1 cellular context compared by ENCODE assay signal in the genomic region with DNA sequence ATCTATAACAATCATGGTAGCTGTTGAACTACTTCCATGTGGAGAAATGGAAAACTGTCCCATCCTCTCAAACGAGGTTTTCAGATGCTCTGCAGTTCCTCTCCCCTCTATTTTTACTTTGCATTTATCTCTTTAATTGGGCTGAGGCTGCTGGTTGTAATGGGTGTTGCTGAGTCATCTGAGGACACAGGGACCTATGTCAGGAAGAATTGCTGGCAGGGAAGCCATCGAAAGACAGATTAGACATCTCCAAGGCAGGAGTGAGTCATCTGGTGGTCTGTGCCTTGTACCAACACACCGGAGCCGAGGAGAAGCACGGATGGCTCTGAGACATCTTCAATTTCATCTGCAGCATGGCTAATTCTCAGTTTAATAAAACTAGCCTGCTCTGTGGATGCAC.
A peak's percentile ranks its signal among the peaks of the same experiment; 100 is the strongest.
TF ChIP-seq lines count a peak whose summit lies in the region.

No MANE protein-coding gene starts in this region.

TF ChIP-seq in K562, 482 proteins besides CTCF, POLR2A, EP300 and RAD21 (continued from another document and continues in another):
- no peak for TF ChIP-seq REST (CRISPR knock-in tag; IDR thresholded peaks at IDR 0.05; ENCODE audit: low read depth)
- no peak for TF ChIP-seq COPS2 (conservative IDR thresholded peaks at IDR 0.05)
- no peak for TF ChIP-seq ZSCAN32 (CRISPR knock-in tag; IDR thresholded peaks at IDR 0.05)
- TF ChIP-seq ATF7 (IDR thresholded peaks at IDR 0.05), result peak; percentile 15; the same call in 1 of the 2 replicates
- peak; percentile 77 for TF ChIP-seq C11orf30 (IDR thresholded peaks at IDR 0.05; ENCODE audit: low read depth)
- TF ChIP-seq ADNP (tag; IDR thresholded peaks at IDR 0.05), result no peak
- TF ChIP-seq POLR2AphosphoS2 (IDR thresholded peaks at IDR 0.05; ENCODE audit: low read length), result no peak
- no peak for TF ChIP-seq RFX1 (IDR thresholded peaks at IDR 0.05)
- peak; percentile 85 for TF ChIP-seq NFE2 (IDR thresholded peaks at IDR 0.05; ENCODE audit: low read depth)
- no peak for TF ChIP-seq LEF1 (IDR thresholded peaks at IDR 0.05)
- no peak for TF ChIP-seq FOXA3 (CRISPR knock-in tag; conservative IDR thresholded peaks at IDR 0.05 in 1 of 2, IDR thresholded peaks at IDR 0.05 in 1 of 2)
- TF ChIP-seq BCLAF1 (IDR thresholded peaks at IDR 0.05; ENCODE audit: borderline replicate concordance in 1 of 2, control insufficient read depth in 1 of 2, low read depth in 2 of 2, low read length in 1 of 2), result no peak
- TF ChIP-seq HNRNPH1 (optimal IDR thresholded peaks at IDR 0.05; ENCODE audit: low read depth, low read length), result no peak
- TF ChIP-seq NFYB (IDR thresholded peaks at IDR 0.05; ENCODE audit: extremely low read depth, insufficient read length), result no peak
- no peak for TF ChIP-seq SAFB (IDR thresholded peaks at IDR 0.05; ENCODE audit: borderline replicate concordance, low read depth, low read length)
- TF ChIP-seq NFXL1 (CRISPR knock-in tag; IDR thresholded peaks at IDR 0.05), result no peak
- TF ChIP-seq HOXB6 (CRISPR knock-in tag; IDR thresholded peaks at IDR 0.05; ENCODE audit: borderline replicate concordance), result no peak
- no peak for TF ChIP-seq NR3C1 (CRISPR knock-in tag; IDR thresholded peaks at IDR 0.05)
- TF ChIP-seq ZBTB5 (IDR thresholded peaks at IDR 0.05), result no peak
- TF ChIP-seq PKNOX1 (IDR thresholded peaks at IDR 0.05), result no peak
- no peak for TF ChIP-seq BCL6 (CRISPR knock-in tag; IDR thresholded peaks at IDR 0.05)
- TF ChIP-seq EWSR1 (IDR thresholded peaks at IDR 0.05; ENCODE audit: borderline replicate concordance, low read depth, partially characterized antibody), result no peak
- peak; percentile 84 for TF ChIP-seq FOSL1 (tag; conservative IDR thresholded peaks at IDR 0.05)
- TF ChIP-seq ZNF133 (CRISPR knock-in tag; IDR thresholded peaks at IDR 0.05), result no peak
- TF ChIP-seq HINFP (tag; conservative IDR thresholded peaks at IDR 0.05; ENCODE audit: low read depth), result no peak
- TF ChIP-seq SMARCA4 (IDR thresholded peaks at IDR 0.05), result peak; percentile 46; the same call in 1 of the 2 replicates
- TF ChIP-seq JUN (IDR thresholded peaks at IDR 0.05; ENCODE audit: borderline replicate concordance, low read depth, low read length), result peak; percentile 79
- TF ChIP-seq JUN (CRISPR knock-in tag; IDR thresholded peaks at IDR 0.05; ENCODE audit: borderline replicate concordance), result no peak
- TF ChIP-seq GATA2 (CRISPR knock-in tag; IDR thresholded peaks at IDR 0.05), result no peak
- TF ChIP-seq MAX (CRISPR knock-in tag; IDR thresholded peaks at IDR 0.05), result no peak
- no peak for TF ChIP-seq CHCHD3 (CRISPR knock-in tag; IDR thresholded peaks at IDR 0.05)
- peak; percentile 41; the same call in 1 of the 2 replicates for TF ChIP-seq DPF2 (IDR thresholded peaks at IDR 0.05)
- peak; percentile 86 for TF ChIP-seq JUND (IDR thresholded peaks at IDR 0.05; ENCODE audit: borderline replicate concordance, low read depth, low read length)
- TF ChIP-seq JUND (tag; IDR thresholded peaks at IDR 0.05; ENCODE audit: borderline replicate concordance, low read depth, low read length), result peak; percentile 88
- TF ChIP-seq KAT7 (CRISPR knock-in tag; IDR thresholded peaks at IDR 0.05; ENCODE audit: borderline replicate concordance), result no peak
- TF ChIP-seq, protein P1, sequence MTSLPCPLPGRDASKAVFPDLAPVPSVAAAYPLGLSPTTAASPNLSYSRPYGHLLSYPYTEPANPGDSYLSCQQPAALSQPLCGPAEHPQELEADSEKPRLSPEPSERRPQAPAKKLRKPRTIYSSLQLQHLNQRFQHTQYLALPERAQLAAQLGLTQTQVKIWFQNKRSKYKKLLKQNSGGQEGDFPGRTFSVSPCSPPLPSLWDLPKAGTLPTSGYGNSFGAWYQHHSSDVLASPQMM (CRISPR knock-in tag; IDR thresholded peaks at IDR 0.05), result no peak
- TF ChIP-seq NR2C1 (IDR thresholded peaks at IDR 0.05), result no peak
- no peak for TF ChIP-seq NR2C1 (tag; IDR thresholded peaks at IDR 0.05)
- TF ChIP-seq RBM15 (IDR thresholded peaks at IDR 0.05; ENCODE audit: insufficient read depth, low read length), result no peak
- TF ChIP-seq BACH1 (tag; IDR thresholded peaks at IDR 0.05), result peak; percentile 38; the same call in 1 of the 2 replicates
- TF ChIP-seq ZNF316 (IDR thresholded peaks at IDR 0.05), result peak; percentile 74
- no peak for TF ChIP-seq CEBPG (CRISPR knock-in tag; IDR thresholded peaks at IDR 0.05)
- no peak for TF ChIP-seq CEBPG (tag; conservative IDR thresholded peaks at IDR 0.05 in 1 of 2, IDR thresholded peaks at IDR 0.05 in 1 of 2)
- no peak for TF ChIP-seq CBFA2T3 (IDR thresholded peaks at IDR 0.05)
- no peak for TF ChIP-seq PREB (CRISPR knock-in tag; IDR thresholded peaks at IDR 0.05)
- peak; percentile 74; the same call in 1 of the 2 replicates for TF ChIP-seq MAFF (IDR thresholded peaks at IDR 0.05; ENCODE audit: low read length)
- TF ChIP-seq CTBP1 (IDR thresholded peaks at IDR 0.05; ENCODE audit: borderline replicate concordance), result peak; percentile 43; the same call in 1 of the 2 replicates
- peak; percentile 80 for TF ChIP-seq ATF3 (IDR thresholded peaks at IDR 0.05)
- TF ChIP-seq ATF3 (CRISPR knock-in tag; conservative IDR thresholded peaks at IDR 0.05), result no peak
- TF ChIP-seq NEUROD1 (IDR thresholded peaks at IDR 0.05; ENCODE audit: borderline replicate concordance, low read depth, low read length, partially characterized antibody), result no peak
- TF ChIP-seq ZNF830 (CRISPR knock-in tag; IDR thresholded peaks at IDR 0.05), result no peak
- TF ChIP-seq SREBF2 (CRISPR knock-in tag; IDR thresholded peaks at IDR 0.05), result no peak
- TF ChIP-seq RCOR1 (IDR thresholded peaks at IDR 0.05; ENCODE audit: borderline replicate concordance in 1 of 2, low read depth in 2 of 2, low read length in 2 of 2), result peak in 1 of 2 experiments; percentile 49; a peak in 1 of 4 replicates
- no peak for TF ChIP-seq ARHGAP35 (IDR thresholded peaks at IDR 0.05; ENCODE audit: partially characterized antibody)
- TF ChIP-seq ARID1B (IDR thresholded peaks at IDR 0.05), result peak; percentile 39; the same call in 1 of the 2 replicates
- no peak for TF ChIP-seq TAF1 (IDR thresholded peaks at IDR 0.05; ENCODE audit: control insufficient read depth, extremely low read depth, insufficient read depth, low read length, severe bottlenecking)
- TF ChIP-seq, protein P2, sequence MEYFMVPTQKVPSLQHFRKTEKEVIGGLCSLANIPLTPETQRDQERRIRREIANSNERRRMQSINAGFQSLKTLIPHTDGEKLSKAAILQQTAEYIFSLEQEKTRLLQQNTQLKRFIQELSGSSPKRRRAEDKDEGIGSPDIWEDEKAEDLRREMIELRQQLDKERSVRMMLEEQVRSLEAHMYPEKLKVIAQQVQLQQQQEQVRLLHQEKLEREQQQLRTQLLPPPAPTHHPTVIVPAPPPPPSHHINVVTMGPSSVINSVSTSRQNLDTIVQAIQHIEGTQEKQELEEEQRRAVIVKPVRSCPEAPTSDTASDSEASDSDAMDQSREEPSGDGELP (CRISPR knock-in tag; IDR thresholded peaks at IDR 0.05; ENCODE audit: borderline replicate concordance), result no peak
- TF ChIP-seq RB1 (IDR thresholded peaks at IDR 0.05; ENCODE audit: low read depth), result no peak
- peak; percentile 77 for TF ChIP-seq MAFK (IDR thresholded peaks at IDR 0.05; ENCODE audit: low read length)
- peak; percentile 93 for TF ChIP-seq MAFG (tag; conservative IDR thresholded peaks at IDR 0.05)
